19 cellular contexts compared by ENCODE assay signal in the genomic region with DNA sequence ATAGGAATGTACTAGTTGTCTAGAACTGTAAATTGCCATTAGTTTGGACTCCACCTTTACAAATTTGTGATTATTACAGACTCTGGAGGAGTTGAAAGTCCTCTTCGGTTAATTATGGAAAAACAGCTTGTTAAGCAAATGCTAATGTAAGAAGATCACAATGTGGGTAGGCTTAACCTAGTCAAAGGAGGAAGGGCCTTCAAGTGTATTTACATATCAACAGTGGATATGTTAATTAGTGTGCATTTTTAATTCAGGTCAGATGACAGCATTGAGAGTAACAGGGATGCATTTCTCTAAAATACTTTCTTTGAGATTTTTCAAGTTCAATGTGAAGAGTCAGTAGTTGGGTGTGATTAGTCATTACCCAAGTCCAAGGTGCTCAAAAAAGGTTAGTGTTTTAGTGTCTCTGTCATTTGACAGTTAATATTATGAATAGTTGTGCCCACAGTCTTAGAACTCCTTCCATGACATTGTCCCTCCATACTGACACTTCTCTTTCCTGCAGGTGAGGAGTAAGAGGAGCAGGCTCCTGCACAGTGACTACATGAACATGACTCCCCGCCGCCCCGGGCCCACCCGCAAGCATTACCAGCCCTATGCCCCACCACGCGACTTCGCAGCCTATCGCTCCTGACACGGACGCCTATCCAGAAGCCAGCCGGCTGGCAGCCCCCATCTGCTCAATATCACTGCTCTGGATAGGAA. TPM values are rescaled to one million over a fixed set of nuclear protein-coding genes. Genes with fewer than 3 reads are reported as not detected.
DNase-seq lines count a peak whose midpoint lies in the region; ATAC-seq lines count a peak whose summit lies in the region.
"Had no signal": no experiment of that assay in that cellular context is flagged by ENCODE, and none has a peak within 500 bp of the region (broad histone marks: within the 10 kb centered on the region; RNA-seq: fewer than 3 reads in every experiment).

No MANE protein-coding gene starts in this region.

- no peak overlapping the region for H3K9ac ChIP-seq in trophoblast cell (ENCODE audit: low read length)

- H3K36me3 ChIP-seq in trophoblast cell (ENCODE audit: control insufficient read depth in 1 of 2, insufficient read depth in 2 of 2, low read length in 2 of 2) = no peaks in the 10 kb centered on the region
- H3K36me3 ChIP-seq: gastroesophageal sphincter, neutrophil had no signal

- H3K4me2 ChIP-seq in trophoblast cell (ENCODE audit: low read length) = no peak overlapping the region

- no peak overlapping the region for H3K4ac ChIP-seq in trophoblast cell (ENCODE audit: low read depth, low read length)

- no peaks in the 10 kb centered on the region for H3K4me1 ChIP-seq in trophoblast cell (ENCODE audit: control insufficient read depth in 1 of 2, insufficient read depth in 2 of 2, low read length in 2 of 2)
- H3K4me1 ChIP-seq: gastroesophageal sphincter had no signal

- no peak overlapping the region for H3K23ac ChIP-seq in trophoblast cell (ENCODE audit: low read length)

- H3K79me2 ChIP-seq in trophoblast cell (ENCODE audit: control insufficient read depth, insufficient read depth, low read length, poor library complexity) = no peaks in the 10 kb centered on the region

- H3K79me1 ChIP-seq in trophoblast cell (ENCODE audit: low read length) = no peaks in the 10 kb centered on the region

- no CpG with 5 or more reads among the region's 12 CpGs for WGBS in trophoblast cell (ENCODE audit: extremely low coverage, insufficient coverage, insufficient read length)

- no peak overlapping the region for H4K8ac ChIP-seq in trophoblast cell (ENCODE audit: low read depth, low read length)

- H2AK5ac ChIP-seq in trophoblast cell (ENCODE audit: low read length) = no peak overlapping the region

- intact Hi-C loops in head of caudate nucleus (cut with DNase I) = no loop called here

- H4K91ac ChIP-seq in trophoblast cell (ENCODE audit: low read depth, low read length) = no peak overlapping the region

- peak; percentile 19 to 41 for ATAC-seq in activated T-cell treated with anti-CD3 and anti-CD28 coated beads, Interleukin-2, amount 50 U/mL, for 4 hours
- peak; percentile 27 for ATAC-seq in HG02610 (IDR thresholded peaks at IDR 0.05; ENCODE audit: unreplicated experiment)
- no peak for ATAC-seq in GM21447 (IDR thresholded peaks at IDR 0.05; ENCODE audit: unreplicated experiment)
- ATAC-seq: gastroesophageal sphincter, left lobe of liver had no signal

- H3K27ac Mint-ChIP-seq in activated naive CD4-positive, alpha-beta T cell treated with anti-CD3 and anti-CD28 coated beads, Interleukin-2, amount 50 U/mL, for 24 hours = peak overlapping the region; percentile 99

- peak overlapping the region; percentile 61 for H3K4me3 Mint-ChIP-seq in activated T-cell treated with anti-CD3 and anti-CD28 coated beads, Interleukin-2, amount 50 U/mL, for 4 hours
- H3K4me3 Mint-ChIP-seq in activated naive CD4-positive, alpha-beta T cell treated with anti-CD3 and anti-CD28 coated beads, Interleukin-2, amount 50 U/mL, for 24 hours = peak overlapping the region; percentile 73

- H3K9me3 ChIP-seq in trophoblast cell (ENCODE audit: insufficient read depth, low read depth, low read length) = peaks cover 2% of the 10 kb centered on the region
- H3K9me3 ChIP-seq: gastroesophageal sphincter, neutrophil had no signal

- H3K27ac ChIP-seq in trophoblast cell (ENCODE audit: low read depth, low read length) = no peak overlapping the region
- H3K27ac ChIP-seq: gastroesophageal sphincter, neutrophil had no signal

- H3K36me3 Mint-ChIP-seq in activated T-cell treated with anti-CD3 and anti-CD28 coated beads, Interleukin-2, amount 50 U/mL, for 4 hours (ENCODE audit: insufficient read depth) = peaks cover 66% of the 10 kb centered on the region
- peaks cover 48% of the 10 kb centered on the region for H3K36me3 Mint-ChIP-seq in activated naive CD4-positive, alpha-beta T cell treated with anti-CD3 and anti-CD28 coated beads, Interleukin-2, amount 50 U/mL, for 24 hours

- no peak overlapping the region for H2BK5ac ChIP-seq in trophoblast cell (ENCODE audit: low read depth, low read length, poor library complexity)

- no peak overlapping the region for H3K18ac ChIP-seq in trophoblast cell (ENCODE audit: low read length)

- H3K9me3 Mint-ChIP-seq in activated T-cell treated with anti-CD3 and anti-CD28 coated beads, Interleukin-2, amount 50 U/mL, for 4 hours = no peaks in the 10 kb centered on the region
- peaks cover 7% of the 10 kb centered on the region for H3K9me3 Mint-ChIP-seq in activated naive CD4-positive, alpha-beta T cell treated with anti-CD3 and anti-CD28 coated beads, Interleukin-2, amount 50 U/mL, for 24 hours

- H3K4me1 Mint-ChIP-seq in activated T-cell treated with anti-CD3 and anti-CD28 coated beads, Interleukin-2, amount 50 U/mL, for 4 hours (ENCODE audit: low read depth) = peaks cover 99% of the 10 kb centered on the region
- peaks cover 96% of the 10 kb centered on the region for H3K4me1 Mint-ChIP-seq in activated naive CD4-positive, alpha-beta T cell treated with anti-CD3 and anti-CD28 coated beads, Interleukin-2, amount 50 U/mL, for 24 hours

- no peak overlapping the region for H2BK120ac ChIP-seq in trophoblast cell (ENCODE audit: insufficient read depth, low read length, poor library complexity)

- H3K14ac ChIP-seq in trophoblast cell (ENCODE audit: low read length) = no peak overlapping the region

- DNase-seq in activated T-cell treated with anti-CD3 and anti-CD28 coated beads, Interleukin-2, amount 50 U/mL, for 4 hours = no peak
- no peak for DNase-seq in activated T-cell treated with anti-CD3 and anti-CD28 coated beads, Interleukin-2, amount 50 U/mL, for 48 hours
- no peak for DNase-seq in trophoblast cell
- no peak for DNase-seq in DMS153 (lab: John Stamatoyannopoulos, UW)
- no peak for DNase-seq in head of caudate nucleus
- DNase-seq: dorsolateral prefrontal cortex, erythroblast, KG1, NCI-H2081, retina, RPMI8226 had no signal

- H3K4me3 ChIP-seq in trophoblast cell (ENCODE audit: low read depth, low read length) = peak overlapping the region; percentile 11
- H3K4me3 ChIP-seq: dorsolateral prefrontal cortex, gastroesophageal sphincter had no signal

- no peaks in the 10 kb centered on the region for H3K27me3 Mint-ChIP-seq in activated T-cell treated with anti-CD3 and anti-CD28 coated beads, Interleukin-2, amount 50 U/mL, for 4 hours (ENCODE audit: low read depth)
- no peaks in the 10 kb centered on the region for H3K27me3 Mint-ChIP-seq in activated naive CD4-positive, alpha-beta T cell treated with anti-CD3 and anti-CD28 coated beads, Interleukin-2, amount 50 U/mL, for 24 hours

- no peak overlapping the region for H4K12ac ChIP-seq in trophoblast cell (ENCODE audit: low read depth, low read length)

- H2AFZ ChIP-seq in trophoblast cell (ENCODE audit: insufficient read depth, low read length, poor library complexity) = no peak overlapping the region

- no peaks in the 10 kb centered on the region for H3K27me3 ChIP-seq in trophoblast cell (ENCODE audit: insufficient read depth, low read length)
- H3K27me3 ChIP-seq: dorsolateral prefrontal cortex, gastroesophageal sphincter, neutrophil had no signal

- no peak overlapping the region for H2BK12ac ChIP-seq in trophoblast cell (ENCODE audit: low read length)

RNA-seq across cellular contexts. Expression of a gene that starts 28.0 kb away (rescaled TPM):
- total RNA-seq in activated T-cell treated with anti-CD3 and anti-CD28 coated beads, Interleukin-2, amount 50 U/mL, for 4 hours = 100 to 1,000 TPM in 2 of 3 donors, 10 to 100 TPM in 1; 78.3 to 124 (median 124) TPM
- 0.03 and 0.06 TPM in 2 replicates for polyA plus RNA-seq in trophoblast cell (2013)
- total RNA-seq: NCI-H460 had no signal
- polyA plus RNA-seq: AG04450 had no signal
